ENCODE assay signal across 1 cellular context in genomic region chr2:64523667-64524603, GRCh38.
TF ChIP-seq lines count a peak whose summit lies in the region.

Gene AFTPH (plus strand): TSS chr2:64524328. CDS start chr2:64551475, 27,147 bp downstream.

TF ChIP-seq in GM23338, 12 proteins besides CTCF, POLR2A, EP300 and RAD21 (continued from another document):
- no peak for TF ChIP-seq REST (IDR thresholded peaks at IDR 0.05; ENCODE audit: unreplicated experiment)
- TF ChIP-seq ZNF462 (CRISPR knock-in tag; IDR thresholded peaks at IDR 0.05) = no peak
- no peak for TF ChIP-seq ZNF331 (CRISPR knock-in tag; IDR thresholded peaks at IDR 0.05; ENCODE audit: low read depth)
- TF ChIP-seq STAT1 (IDR thresholded peaks at IDR 0.05; ENCODE audit: unreplicated experiment) = no peak
- no peak for TF ChIP-seq EZH2 (IDR thresholded peaks at IDR 0.05; ENCODE audit: low read depth, unreplicated experiment)
- TF ChIP-seq JUNB (IDR thresholded peaks at IDR 0.05; ENCODE audit: unreplicated experiment) = no peak
- TF ChIP-seq ETS1 (IDR thresholded peaks at IDR 0.05) = peak; percentile 75; the same call in 1 of the 2 replicates
- no peak for TF ChIP-seq EZH2phosphoT487 (IDR thresholded peaks at IDR 0.05; ENCODE audit: unreplicated experiment)
